ENCODE assay signal across 17 cellular contexts in genomic region chr11:122176651-122177050, GRCh38.
DNase-seq lines count a peak whose midpoint lies in the region; ATAC-seq and TF ChIP-seq lines count a peak whose summit lies in the region.
"Had no signal": no experiment of that assay in that cellular context is flagged by ENCODE, and none has a peak within 500 bp of the region (broad histone marks: within the 10 kb centered on the region; RNA-seq: fewer than 3 reads in every experiment).

No MANE protein-coding gene starts in this region.

- in situ Hi-C loops in IMR-90 (cut with MboI; ENCODE audit: low sequenced_read_pairs) (loop anchor here (25.0 kb wide), 1 partner anchor 1011 kb away; the partner anchor contains the start of gene CLMP), brain microvascular endothelial cell (cut with HindIII; ENCODE audit: low pct_ligation_motif_present, low sequenced_read_pairs) (no loop called here)

- dilution Hi-C loops in IMR-90 (cut with HindIII; ENCODE audit: low sequenced_read_pairs, unreplicated experiment): no loop called here

- H3K23ac ChIP-seq in IMR-90 (ENCODE audit: low read depth, low read length): peak overlapping the region; percentile 98

- H3K4me2 ChIP-seq in IMR-90 (ENCODE audit: low read depth, low read length): peak overlapping the region; percentile 87
- H3K4me2 ChIP-seq: GM23338 had no signal

- no peaks in the 10 kb centered on the region for H3K79me1 ChIP-seq in IMR-90 (ENCODE audit: low read depth in 1 of 2, low read length in 2 of 2)

- peak overlapping the region; percentile 74; the same call in 2 of the 3 replicates for H2BK15ac ChIP-seq in IMR-90 (ENCODE audit: low read depth, low read length)

- CTCF ChIA-PET in IMR-90 (lab: Yijun Ruan, JAX): interaction anchor here (2.3 kb wide), 1 partner anchor 26 kb away, joined by 7 read pairs; no protein-coding TSS in a partner anchor

- H3K27ac ChIP-seq in IMR-90 (ENCODE audit: insufficient read depth, low read length) (peak overlapping the region; percentile 93), brain microvascular endothelial cell (peak overlapping the region; percentile 92), temporal lobe (ENCODE audit: low read depth, low read length) (peak overlapping the region; percentile 77), WERI-Rb-1 (no peak overlapping the region)

- POLR2A ChIA-PET in IMR-90 (lab: Charles Lee; ENCODE audit: unreplicated experiment): interaction anchor here (0.6 kb wide), 1 partner anchor 22 kb away, joined by 3 read pairs; no protein-coding TSS in a partner anchor

- no peak overlapping the region for H2AFZ ChIP-seq in IMR-90 (replicated peaks; ENCODE audit: low read length, poor library complexity)
- H2AFZ ChIP-seq: GM23338 had no signal

- H3K27me3 ChIP-seq in IMR-90 (ENCODE audit: control insufficient read depth, insufficient read depth, low read length): no peaks in the 10 kb centered on the region
- no peaks in the 10 kb centered on the region for H3K27me3 ChIP-seq in brain microvascular endothelial cell (replicated peaks)
- no peaks in the 10 kb centered on the region for H3K27me3 ChIP-seq in WERI-Rb-1 (ENCODE audit: insufficient read depth, low read depth, severe bottlenecking)
- H3K27me3 ChIP-seq in H7 (ENCODE audit: control insufficient read depth, insufficient read depth, low read length): no peaks in the 10 kb centered on the region

- ATAC-seq in IMR-90 (ENCODE audit: low read depth): no peak
- ATAC-seq: GM23338, left cardiac atrium had no signal

- H3K9ac ChIP-seq in IMR-90 (ENCODE audit: low read depth, low read length): peak overlapping the region; percentile 94

- H2AK9ac ChIP-seq in IMR-90 (replicated peaks; ENCODE audit: low read depth, low read length, poor library complexity): peak overlapping the region; percentile 59

- no peak for TF ChIP-seq RAD21 in IMR-90 (IDR thresholded peaks at IDR 0.05; ENCODE audit: low read length)

- peak overlapping the region; percentile 97 for H3K14ac ChIP-seq in IMR-90 (replicated peaks; ENCODE audit: low read depth, low read length)

- DNase-seq in IMR-90 (no peak), brain microvascular endothelial cell (no peak), fibroblast of the aortic adventitia (ENCODE audit: low read depth) (no peak), WERI-Rb-1 (no peak), H7 (no peak)
- DNase-seq in T-helper 2 cell treated with Interferon-gamma antibody and Interleukin-4, amounts not matched to agents 5 μg/mL and 100 μg/mL, for 36 hours (ENCODE audit: low spot score): no peak
- DNase-seq: activated CD4-positive, alpha-beta T cell treated with anti-CD3 and anti-CD28 coated beads, Interleukin-2, amount 50 U/mL, for 1 hour; activated CD8-positive, alpha-beta memory T cell treated with anti-CD3 and anti-CD28 coated beads, Interleukin-2, amount 50 U/mL, for 4 hours; activated effector memory CD4-positive, alpha-beta T cell treated with Interleukin-2 at 50 U/mL for 16 hours; COR-L47; left cardiac atrium; NCI-H1417; NCI-H526 treated with DMSO at 0.1 percent for 48 hours; retina; Right ventricle myocardium superior had no signal

- H4K91ac ChIP-seq in IMR-90 (ENCODE audit: insufficient read depth, low read depth, low read length): peak overlapping the region; percentile 75

- peak overlapping the region; percentile 92 for H2AK5ac ChIP-seq in IMR-90 (ENCODE audit: low read depth, low read length)

- peak overlapping the region; percentile 97 for H2BK5ac ChIP-seq in IMR-90 (ENCODE audit: low read depth, low read length, poor library complexity, severe bottlenecking)

- H2BK120ac ChIP-seq in IMR-90 (ENCODE audit: low read depth, low read length): peak overlapping the region; percentile 70

- peaks cover 16% of the 10 kb centered on the region; the same call in 1 of the 2 replicates for H4K20me1 ChIP-seq in IMR-90 (ENCODE audit: insufficient read depth, low read length)

- H3K27ac Mint-ChIP-seq in T-helper 2 cell treated with Interferon-gamma antibody and Interleukin-4, amounts not matched to agents 5 μg/mL and 100 μg/mL, for 36 hours: no peak overlapping the region
- H3K27ac Mint-ChIP-seq: GM23338 had no signal

- peak overlapping the region; percentile 61; the same call in 1 of the 2 replicates for H3K4me3 ChIP-seq in IMR-90 (ENCODE audit: insufficient read depth, low read depth, low read length)
- H3K4me3 ChIP-seq in brain microvascular endothelial cell (ENCODE audit: low read depth, low read length): peak overlapping the region; percentile 74
- H3K4me3 ChIP-seq in fibroblast of the aortic adventitia (ENCODE audit: low read depth, low read length): peak overlapping the region; percentile 75
- no peak overlapping the region for H3K4me3 ChIP-seq in WERI-Rb-1 (ENCODE audit: low read depth, low read length)
- no peak overlapping the region for H3K4me3 ChIP-seq in H7 (ENCODE audit: insufficient read depth, low read depth, low read length)
- H3K4me3 ChIP-seq: GM23338 had no signal

- peak overlapping the region; percentile 79 for H3K4ac ChIP-seq in IMR-90 (ENCODE audit: low read depth, low read length)

- H4K5ac ChIP-seq in IMR-90 (ENCODE audit: low read depth, low read length): peak overlapping the region; percentile 92

- no peak overlapping the region for H3K4me3 Mint-ChIP-seq in T-helper 2 cell treated with Interferon-gamma antibody and Interleukin-4, amounts not matched to agents 5 μg/mL and 100 μg/mL, for 36 hours
- H3K4me3 Mint-ChIP-seq: GM23338 had no signal

- intact Hi-C loops in IMR-90 (cut with micrococcal nuclease): no loop called here

- no peak for TF ChIP-seq CTCF in IMR-90 (conservative IDR thresholded peaks at IDR 0.05; ENCODE audit: low read depth, low read length)
- no peak for TF ChIP-seq CTCF in brain microvascular endothelial cell (IDR thresholded peaks at IDR 0.05; ENCODE audit: low read depth, low read length, missing control alignments)
- TF ChIP-seq CTCF in fibroblast of the aortic adventitia (IDR thresholded peaks at IDR 0.05; ENCODE audit: insufficient read depth, low read length): no peak
- no peak for TF ChIP-seq CTCF in WERI-Rb-1 (IDR thresholded peaks at IDR 0.05; ENCODE audit: low read depth, low read length)

- no peaks in the 10 kb centered on the region for H3K4me1 Mint-ChIP-seq in T-helper 2 cell treated with Interferon-gamma antibody and Interleukin-4, amounts not matched to agents 5 μg/mL and 100 μg/mL, for 36 hours (ENCODE audit: low read depth)

- H3K9me3 Mint-ChIP-seq in T-helper 2 cell treated with Interferon-gamma antibody and Interleukin-4, amounts not matched to agents 5 μg/mL and 100 μg/mL, for 36 hours: no peaks in the 10 kb centered on the region
- H3K9me3 Mint-ChIP-seq: GM23338 had no signal

- H3K36me3 ChIP-seq in IMR-90 (ENCODE audit: control insufficient read depth, insufficient read depth, low read length) (peaks cover 42% of the 10 kb centered on the region), brain microvascular endothelial cell (replicated peaks) (peaks cover 72% of the 10 kb centered on the region), WERI-Rb-1 (no peaks in the 10 kb centered on the region), H7 (replicated peaks; ENCODE audit: control insufficient read depth, insufficient read depth, low read length) (no peaks in the 10 kb centered on the region)

- WGBS in IMR-90 (ENCODE audit: extremely low coverage in 2 of 2, insufficient read length in 1 of 2), 2 experiments: 60% methylated on average over 1 of the region's 3 CpGs; no CpG with 5 or more reads in 1 of the 2 experiments

- no TSS peak for BruUV-seq in IMR-90 (replicated peaks; lab: Mats Ljungman, UMichigan)

- TF ChIP-seq POLR2A in IMR-90 (IDR thresholded peaks at IDR 0.05; ENCODE audit: low read depth, low read length): 0 out of 2 replicates have a peak, but pooled peaks have one; percentile 1

- peak overlapping the region; percentile 98 for H3K18ac ChIP-seq in IMR-90 (ENCODE audit: low read depth, low read length)

- H3K9me1 ChIP-seq in IMR-90 (ENCODE audit: insufficient read depth, low read length): peaks cover 12% of the 10 kb centered on the region; the same call in 1 of the 2 replicates

- H4K8ac ChIP-seq in IMR-90 (ENCODE audit: low read depth in 2 of 2, low read length in 2 of 2): peak overlapping the region; percentile 76 to 97

- H2BK20ac ChIP-seq in IMR-90 (ENCODE audit: low read depth, low read length): peak overlapping the region; percentile 70

- H3K4me1 ChIP-seq in IMR-90 (ENCODE audit: control insufficient read depth, insufficient read depth, low read length): peaks cover 25% of the 10 kb centered on the region

- H3K56ac ChIP-seq in IMR-90 (ENCODE audit: extremely low read depth, insufficient read depth, low read length): peak overlapping the region; percentile 90

- no peaks in the 10 kb centered on the region for H3K27me3 Mint-ChIP-seq in T-helper 2 cell treated with Interferon-gamma antibody and Interleukin-4, amounts not matched to agents 5 μg/mL and 100 μg/mL, for 36 hours (ENCODE audit: low read depth)

- H3K9me3 ChIP-seq in IMR-90 (ENCODE audit: control insufficient read depth, insufficient read depth, low read length): no peaks in the 10 kb centered on the region
- no peaks in the 10 kb centered on the region for H3K9me3 ChIP-seq in WERI-Rb-1 (ENCODE audit: severe bottlenecking)

- no peaks in the 10 kb centered on the region for H3K36me3 Mint-ChIP-seq in T-helper 2 cell treated with Interferon-gamma antibody and Interleukin-4, amounts not matched to agents 5 μg/mL and 100 μg/mL, for 36 hours (ENCODE audit: low read depth)

TF ChIP-seq in IMR-90, 13 proteins besides CTCF, POLR2A, EP300 and RAD21 (continues in another document):
- no peak for TF ChIP-seq RCOR1 (IDR thresholded peaks at IDR 0.05; ENCODE audit: insufficient replicate concordance, low read length)
- no peak for TF ChIP-seq MAZ (IDR thresholded peaks at IDR 0.05; ENCODE audit: borderline replicate concordance, low read depth, low read length)
- TF ChIP-seq USF2 (IDR thresholded peaks at IDR 0.05; ENCODE audit: low read depth, low read length): no peak
- TF ChIP-seq ELK1 (IDR thresholded peaks at IDR 0.05; ENCODE audit: borderline replicate concordance, low read depth, low read length): no peak
- no peak for TF ChIP-seq CHD1 (IDR thresholded peaks at IDR 0.05; ENCODE audit: low read depth, low read length)

Comparison
In these comparisons a context has a peak if more than half of its experiments do, and no peak if none do; other contexts are left out.
1. H3K4me3 ChIP-seq: peak in IMR-90 (single experiment), brain microvascular endothelial cell (single experiment) and fibroblast of the aortic adventitia (single experiment); none in WERI-Rb-1 (single experiment) and H7 (single experiment).